ENCODE assay signal across 1 cellular context in genomic region chr7:47681241-47681810, GRCh38.
TF ChIP-seq lines count a peak whose summit lies in the region.

No MANE protein-coding gene starts in this region.

TF ChIP-seq in GM23338, 12 proteins besides CTCF, POLR2A, EP300 and RAD21:
- TF ChIP-seq, protein P1, sequence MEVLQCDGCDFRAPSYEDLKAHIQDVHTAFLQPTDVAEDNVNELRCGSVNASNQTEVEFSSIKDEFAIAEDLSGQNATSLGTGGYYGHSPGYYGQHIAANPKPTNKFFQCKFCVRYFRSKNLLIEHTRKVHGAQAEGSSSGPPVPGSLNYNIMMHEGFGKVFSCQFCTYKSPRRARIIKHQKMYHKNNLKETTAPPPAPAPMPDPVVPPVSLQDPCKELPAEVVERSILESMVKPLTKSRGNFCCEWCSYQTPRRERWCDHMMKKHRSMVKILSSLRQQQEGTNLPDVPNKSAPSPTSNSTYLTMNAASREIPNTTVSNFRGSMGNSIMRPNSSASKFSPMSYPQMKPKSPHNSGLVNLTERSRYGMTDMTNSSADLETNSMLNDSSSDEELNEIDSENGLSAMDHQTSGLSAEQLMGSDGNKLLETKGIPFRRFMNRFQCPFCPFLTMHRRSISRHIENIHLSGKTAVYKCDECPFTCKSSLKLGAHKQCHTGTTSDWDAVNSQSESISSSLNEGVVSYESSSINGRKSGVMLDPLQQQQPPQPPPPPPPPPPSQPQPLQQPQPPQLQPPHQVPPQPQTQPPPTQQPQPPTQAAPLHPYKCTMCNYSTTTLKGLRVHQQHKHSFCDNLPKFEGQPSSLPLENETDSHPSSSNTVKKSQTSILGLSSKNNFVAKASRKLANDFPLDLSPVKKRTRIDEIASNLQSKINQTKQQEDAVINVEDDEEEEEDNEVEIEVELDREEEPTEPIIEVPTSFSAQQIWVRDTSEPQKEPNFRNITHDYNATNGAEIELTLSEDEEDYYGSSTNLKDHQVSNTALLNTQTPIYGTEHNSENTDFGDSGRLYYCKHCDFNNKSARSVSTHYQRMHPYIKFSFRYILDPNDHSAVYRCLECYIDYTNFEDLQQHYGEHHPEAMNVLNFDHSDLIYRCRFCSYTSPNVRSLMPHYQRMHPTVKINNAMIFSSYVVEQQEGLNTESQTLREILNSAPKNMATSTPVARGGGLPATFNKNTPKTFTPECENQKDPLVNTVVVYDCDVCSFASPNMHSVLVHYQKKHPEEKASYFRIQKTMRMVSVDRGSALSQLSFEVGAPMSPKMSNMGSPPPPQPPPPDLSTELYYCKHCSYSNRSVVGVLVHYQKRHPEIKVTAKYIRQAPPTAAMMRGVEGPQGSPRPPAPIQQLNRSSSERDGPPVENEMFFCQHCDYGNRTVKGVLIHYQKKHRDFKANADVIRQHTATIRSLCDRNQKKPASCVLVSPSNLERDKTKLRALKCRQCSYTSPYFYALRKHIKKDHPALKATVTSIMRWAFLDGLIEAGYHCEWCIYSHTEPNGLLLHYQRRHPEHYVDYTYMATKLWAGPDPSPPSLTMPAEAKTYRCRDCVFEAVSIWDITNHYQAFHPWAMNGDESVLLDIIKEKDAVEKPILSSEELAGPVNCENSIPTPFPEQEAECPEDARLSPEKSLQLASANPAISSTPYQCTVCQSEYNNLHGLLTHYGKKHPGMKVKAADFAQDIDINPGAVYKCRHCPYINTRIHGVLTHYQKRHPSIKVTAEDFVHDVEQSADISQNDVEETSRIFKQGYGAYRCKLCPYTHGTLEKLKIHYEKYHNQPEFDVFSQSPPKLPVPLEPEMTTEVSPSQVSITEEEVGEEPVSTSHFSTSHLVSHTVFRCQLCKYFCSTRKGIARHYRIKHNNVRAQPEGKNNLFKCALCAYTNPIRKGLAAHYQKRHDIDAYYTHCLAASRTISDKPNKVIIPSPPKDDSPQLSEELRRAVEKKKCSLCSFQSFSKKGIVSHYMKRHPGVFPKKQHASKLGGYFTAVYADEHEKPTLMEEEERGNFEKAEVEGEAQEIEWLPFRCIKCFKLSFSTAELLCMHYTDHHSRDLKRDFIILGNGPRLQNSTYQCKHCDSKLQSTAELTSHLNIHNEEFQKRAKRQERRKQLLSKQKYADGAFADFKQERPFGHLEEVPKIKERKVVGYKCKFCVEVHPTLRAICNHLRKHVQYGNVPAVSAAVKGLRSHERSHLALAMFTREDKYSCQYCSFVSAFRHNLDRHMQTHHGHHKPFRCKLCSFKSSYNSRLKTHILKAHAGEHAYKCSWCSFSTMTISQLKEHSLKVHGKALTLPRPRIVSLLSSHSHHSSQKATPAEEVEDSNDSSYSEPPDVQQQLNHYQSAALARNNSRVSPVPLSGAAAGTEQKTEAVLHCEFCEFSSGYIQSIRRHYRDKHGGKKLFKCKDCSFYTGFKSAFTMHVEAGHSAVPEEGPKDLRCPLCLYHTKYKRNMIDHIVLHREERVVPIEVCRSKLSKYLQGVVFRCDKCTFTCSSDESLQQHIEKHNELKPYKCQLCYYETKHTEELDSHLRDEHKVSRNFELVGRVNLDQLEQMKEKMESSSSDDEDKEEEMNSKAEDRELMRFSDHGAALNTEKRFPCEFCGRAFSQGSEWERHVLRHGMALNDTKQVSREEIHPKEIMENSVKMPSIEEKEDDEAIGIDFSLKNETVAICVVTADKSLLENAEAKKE (CRISPR knock-in tag; IDR thresholded peaks at IDR 0.05) = no peak
- no peak for TF ChIP-seq POLR2AphosphoS5 (IDR thresholded peaks at IDR 0.05; ENCODE audit: low read depth)
TF ChIP-seq in GM23338: peak in this region for 0.
